In genomic region chr3:191262650-191263049, GRCh38 we compare ENCODE assay signal across 15 cellular contexts.
DNase-seq lines count a peak whose midpoint lies in the region; ATAC-seq, FAIRE-seq and TF ChIP-seq lines count a peak whose summit lies in the region.
"Had no signal": no experiment of that assay in that cellular context is flagged by ENCODE, and none has a peak within 500 bp of the region (broad histone marks: within the 10 kb centered on the region; RNA-seq: fewer than 3 reads in every experiment).

No MANE protein-coding gene starts in this region.

- H3K4me1 ChIP-seq in mammary epithelial cell (ENCODE audit: insufficient read depth, low read length): no peaks in the 10 kb centered on the region
- H3K4me1 ChIP-seq: body of pancreas had no signal

- no peak overlapping the region for H2AFZ ChIP-seq in mammary epithelial cell (ENCODE audit: low read depth, low read length)

- no peaks in the 10 kb centered on the region for H3K9me3 ChIP-seq in mammary epithelial cell (replicated peaks; ENCODE audit: insufficient read depth, low read length)
- H3K9me3 ChIP-seq: body of pancreas had no signal

- H3K36me3 ChIP-seq in mammary epithelial cell (ENCODE audit: insufficient read depth, low read length): no peaks in the 10 kb centered on the region

- peak; percentile 73 for FAIRE-seq in GM12892 (lab: Jason Lieb, UNC)

- BruUV-seq in mammary epithelial cell (replicated peaks; lab: Mats Ljungman, UMichigan): no TSS peak

- H3K27me3 ChIP-seq in mammary epithelial cell (ENCODE audit: insufficient read depth, low read length): no peaks in the 10 kb centered on the region
- H3K27me3 ChIP-seq: body of pancreas had no signal

- DNase-seq in GM12892 (ENCODE audit: insufficient read length) (no peak), MV-4-11 (lab: John Stamatoyannopoulos, UW) (peak; percentile 15), mammary epithelial cell (no peak), left lobe of liver (ENCODE audit: low spot score) (no peak), OCI-M2 (lab: John Stamatoyannopoulos, UW; ENCODE audit: unreplicated experiment) (no peak)
- DNase-seq: activated CD8-positive, alpha-beta memory T cell treated with anti-CD3 and anti-CD28 coated beads, Interleukin-2, amount 50 U/mL, for 4 hours; activated naive CD4-positive, alpha-beta T cell treated with anti-CD3 and anti-CD28 coated beads, Interleukin-2, amount 10 ng/mL, durations not matched to agents 7 days and 5 days; body of pancreas; erythroblast; NCI-H774 had no signal

- H3K4me1 Mint-ChIP-seq in activated T-helper 17 cell treated with anti-CD3 and anti-CD28 coated beads, Interleukin-2, amount 50 U/mL, for 72 hours: no peaks in the 10 kb centered on the region
- H3K4me1 Mint-ChIP-seq: activated naive CD4-positive, alpha-beta T cell treated with anti-CD3 and anti-CD28 coated beads, Interleukin-2, amount 10 ng/mL, durations not matched to agents 7 days and 5 days had no signal

- no peak overlapping the region for H3K27ac ChIP-seq in mammary epithelial cell (ENCODE audit: insufficient read depth, low read depth, low read length)
- H3K27ac ChIP-seq: body of pancreas had no signal

- TF ChIP-seq POLR2A in GM12892 (IDR thresholded peaks at IDR 0.05; ENCODE audit: low read depth, low read length): no peak

- H3K4me2 ChIP-seq in mammary epithelial cell (ENCODE audit: insufficient read depth, low read depth, low read length): no peak overlapping the region

- H3K79me2 ChIP-seq in mammary epithelial cell (ENCODE audit: insufficient read depth, low read length): no peaks in the 10 kb centered on the region

- H3K36me3 Mint-ChIP-seq in activated T-helper 17 cell treated with anti-CD3 and anti-CD28 coated beads, Interleukin-2, amount 50 U/mL, for 72 hours (ENCODE audit: low read depth): no peaks in the 10 kb centered on the region
- H3K36me3 Mint-ChIP-seq: activated naive CD4-positive, alpha-beta T cell treated with anti-CD3 and anti-CD28 coated beads, Interleukin-2, amount 10 ng/mL, durations not matched to agents 7 days and 5 days; natural killer cell treated with Interleukin-12 subunit alpha and Interleukin-12 subunit beta and Interleukin-15 and Interleukin-18, amount 100 ng/mL, for 72 hours had no signal

- CTCF ChIA-PET in mammary epithelial cell (lab: Charles Lee; ENCODE audit: low non-redundant PET): no interaction called here

- ATAC-seq in GM19452 (IDR thresholded peaks at IDR 0.05; ENCODE audit: unreplicated experiment) (peak; percentile 63), HG02678 (IDR thresholded peaks at IDR 0.05; ENCODE audit: unreplicated experiment) (peak; percentile 58), left lobe of liver (no peak)
- no peak for ATAC-seq in activated T-helper 17 cell treated with anti-CD3 and anti-CD28 coated beads, Interleukin-2, amount 50 U/mL, for 72 hours (replicated peaks)
- ATAC-seq: body of pancreas had no signal

- 65% methylated on average over 1 of the region's 1 CpG for WGBS in mammary epithelial cell (ENCODE audit: low coverage, missing lambda C conversion rate)

- no peak overlapping the region for H3K4me3 ChIP-seq in mammary epithelial cell (replicated peaks in 1 of 3; ENCODE audit: insufficient read depth in 1 of 3, low read depth in 2 of 3, low read length in 3 of 3)
- H3K4me3 ChIP-seq: body of pancreas had no signal

- H3K9me3 Mint-ChIP-seq in activated T-helper 17 cell treated with anti-CD3 and anti-CD28 coated beads, Interleukin-2, amount 50 U/mL, for 72 hours: no peaks in the 10 kb centered on the region
- H3K9me3 Mint-ChIP-seq: activated naive CD4-positive, alpha-beta T cell treated with anti-CD3 and anti-CD28 coated beads, Interleukin-2, amount 10 ng/mL, durations not matched to agents 7 days and 5 days had no signal

- H3K27ac Mint-ChIP-seq in activated T-helper 17 cell treated with anti-CD3 and anti-CD28 coated beads, Interleukin-2, amount 50 U/mL, for 72 hours: no peak overlapping the region
- H3K27ac Mint-ChIP-seq: activated naive CD4-positive, alpha-beta T cell treated with anti-CD3 and anti-CD28 coated beads, Interleukin-2, amount 10 ng/mL, durations not matched to agents 7 days and 5 days; natural killer cell treated with Interleukin-12 subunit alpha and Interleukin-12 subunit beta and Interleukin-15 and Interleukin-18, amount 100 ng/mL, for 72 hours had no signal

- no peak overlapping the region for H3K9ac ChIP-seq in mammary epithelial cell (ENCODE audit: insufficient read depth, low read length)

- H3K4me3 Mint-ChIP-seq in activated T-helper 17 cell treated with anti-CD3 and anti-CD28 coated beads, Interleukin-2, amount 50 U/mL, for 72 hours: no peak overlapping the region
- H3K4me3 Mint-ChIP-seq: activated naive CD4-positive, alpha-beta T cell treated with anti-CD3 and anti-CD28 coated beads, Interleukin-2, amount 10 ng/mL, durations not matched to agents 7 days and 5 days; natural killer cell treated with Interleukin-12 subunit alpha and Interleukin-12 subunit beta and Interleukin-15 and Interleukin-18, amount 100 ng/mL, for 72 hours had no signal

- no peak for TF ChIP-seq CTCF in mammary epithelial cell (conservative IDR thresholded peaks at IDR 0.05 in 1 of 2, IDR thresholded peaks at IDR 0.05 in 1 of 2; ENCODE audit: extremely low read depth in 1 of 2, insufficient read depth in 1 of 2, low read depth in 1 of 2, low read length in 2 of 2)

- dilution Hi-C loops in mammary epithelial cell (cut with HindIII; ENCODE audit: low sequenced_read_pairs): no loop called here

- intact Hi-C loops in mammary epithelial cell (cut with micrococcal nuclease): no loop called here

- in situ Hi-C loops in mammary epithelial cell (cut with MboI; ENCODE audit: low sequenced_read_pairs in 2 of 2): no loop called here

- H3K27me3 Mint-ChIP-seq in activated T-helper 17 cell treated with anti-CD3 and anti-CD28 coated beads, Interleukin-2, amount 50 U/mL, for 72 hours: peaks cover 3% of the 10 kb centered on the region
- H3K27me3 Mint-ChIP-seq: activated naive CD4-positive, alpha-beta T cell treated with anti-CD3 and anti-CD28 coated beads, Interleukin-2, amount 10 ng/mL, durations not matched to agents 7 days and 5 days; dendritic cell treated with granulocyte-macrophage colony-stimulating factor and Interleukin-4, amounts not matched to agents 40 ng/mL and 50 ng/mL, for 4 days had no signal

- no peaks in the 10 kb centered on the region for H4K20me1 ChIP-seq in mammary epithelial cell (ENCODE audit: insufficient read depth, low read length)

Comparison
In these comparisons a context has a peak if more than half of its experiments do, and no peak if none do; other contexts are left out.
1. ATAC-seq: peak in GM19452 (single experiment) and HG02678 (single experiment); none in left lobe of liver (single experiment) and activated T-helper 17 cell treated with anti-CD3 and anti-CD28 coated beads, Interleukin-2, amount 50 U/mL, for 72 hours (single experiment).